Comparison of ENCODE assay signal across 29 cellular contexts in genomic region chr10:109040622-109041021, GRCh38.
"Had no signal": no experiment of that assay in that cellular context is flagged by ENCODE, and none has a peak within 500 bp of the region (broad histone marks: within the 10 kb centered on the region; RNA-seq: fewer than 3 reads in every experiment).

No MANE protein-coding gene starts in this region.

- H3K36me3 ChIP-seq: ovary, prostate gland, right atrium auricular region, right lobe of liver, sigmoid colon, suprapubic skin, tibial artery, transverse colon, upper lobe of left lung, vagina had no signal

- H3K79me2 ChIP-seq: parathyroid adenoma had no signal

- DNase-seq: naive B cell; naive thymus-derived CD8-positive, alpha-beta T cell; nephron progenitor cell; occipital lobe; ovary; posterior cingulate gyrus; retina; right lobe of liver; sigmoid colon; small intestine; stimulated activated CD4-positive, alpha-beta T cell treated with anti-CD3 and anti-CD28 coated beads, Interleukin-12 subunit alpha, Interleukin-12 subunit beta, amount 100 ng/mL, for 4 hours; stimulated activated CD4-positive, alpha-beta T cell treated with anti-CD3 and anti-CD28 coated beads, Interleukin-1b, Interleukin-23, amount 100 ng/mL, for 48 hours; stimulated activated CD4-positive, alpha-beta T cell treated with anti-CD3 and anti-CD28 coated beads, Interleukin-4, amount 100 ng/mL, for 1 hour; stimulated activated CD4-positive, alpha-beta T cell treated with anti-CD3 and anti-CD28 coated beads, Interleukin-4, amount 100 ng/mL, for 4 hours; stimulated activated CD8-positive, alpha-beta memory T cell treated with anti-CD3 and anti-CD28 coated beads, Interleukin-4, amount 100 ng/mL, for 48 hours; stimulated activated naive CD4-positive, alpha-beta T cell; stimulated activated naive CD8-positive, alpha-beta T cell treated with anti-CD3 and anti-CD28 coated beads, Interleukin-15, amount 100 ng/mL, for 72 hours; stimulated activated naive CD8-positive, alpha-beta T cell treated with anti-CD3 and anti-CD28 coated beads, Interleukin-15, Interleukin-2, amounts not matched to agents 100 U/mL and 50 U/mL, for 24 hours; testis; tibial artery; transverse colon had no signal

- H3K4me3 ChIP-seq: ovary, prostate gland, right atrium auricular region, right lobe of liver, sigmoid colon, suprapubic skin, testis, tibial artery, transverse colon, upper lobe of left lung, vagina had no signal

- H2AFZ ChIP-seq: parathyroid adenoma had no signal

- H3K4me1 ChIP-seq: parathyroid adenoma, prostate gland, right atrium auricular region, right lobe of liver, sigmoid colon, suprapubic skin, testis, tibial artery, transverse colon, upper lobe of left lung, vagina had no signal

- H3K9ac ChIP-seq: parathyroid adenoma had no signal

- H3K27ac ChIP-seq: ovary, parathyroid adenoma, prostate gland, right atrium auricular region, right lobe of liver, sigmoid colon, suprapubic skin, testis, tibial artery, transverse colon, upper lobe of left lung, vagina had no signal

- H3K9me3 ChIP-seq: ovary, prostate gland, right lobe of liver, sigmoid colon, testis, transverse colon, vagina had no signal

- ATAC-seq: naive thymus-derived CD8-positive, alpha-beta T cell; natural killer cell treated with Interleukin-12 subunit alpha and Interleukin-12 subunit beta and Interleukin-15 and Interleukin-18, amount 100 ng/mL, for 72 hours; right lobe of liver; stimulated activated memory B cell treated with anti-CD40 and anti-IgM and Interleukin-4, amounts not matched to agents 10 μg/mL and 1 μg/mL and 100 μg/mL, for 72 hours; stimulated activated naive CD8-positive, alpha-beta T cell treated with anti-CD3 and anti-CD28 coated beads, Interleukin-15, amount 100 ng/mL, for 72 hours; stimulated activated naive CD8-positive, alpha-beta T cell treated with anti-CD3 and anti-CD28 coated beads, Interleukin-15, Interleukin-2, amounts not matched to agents 100 U/mL and 50 U/mL, for 24 hours had no signal

- H3K27me3 ChIP-seq: ovary, right atrium auricular region, right lobe of liver, sigmoid colon, suprapubic skin, testis, tibial artery, transverse colon, upper lobe of left lung, vagina had no signal
